Comparison of ENCODE assay signal across 23 cellular contexts in genomic region chr2:8648441-8648840, GRCh38. TPM values are rescaled to one million over a fixed set of nuclear protein-coding genes. Genes with fewer than 3 reads are reported as not detected.
A peak's percentile ranks its signal among the peaks of the same experiment; 100 is the strongest.
DNase-seq lines count a peak whose midpoint lies in the region; ATAC-seq and TF ChIP-seq lines count a peak whose summit lies in the region.
"Had no signal": no experiment of that assay in that cellular context is flagged by ENCODE, and none has a peak within 500 bp of the region (broad histone marks: within the 10 kb centered on the region; RNA-seq: fewer than 3 reads in every experiment).

No MANE protein-coding gene starts in this region.

- no peaks in the 10 kb centered on the region for H3K9me3 Mint-ChIP-seq in natural killer cell treated with Interleukin-12 subunit alpha and Interleukin-12 subunit beta and Interleukin-15 and Interleukin-18, amount 100 ng/mL, for 72 hours
- H3K9me3 Mint-ChIP-seq in natural killer cell (no peaks in the 10 kb centered on the region), neural progenitor cell (peaks cover 30% of the 10 kb centered on the region), mesothelial cell of epicardium (no peaks in the 10 kb centered on the region)
- H3K9me3 Mint-ChIP-seq: CD4-positive, alpha-beta memory T cell; HFFc6 had no signal

- TF ChIP-seq POLR2A in testis (IDR thresholded peaks at IDR 0.05) = no peak

- WGBS in testis, 2 donors = 79 to 92% methylated on average over 3 to 8 of the region's 8 CpGs

- no peaks in the 10 kb centered on the region for H3K9me3 ChIP-seq in neural progenitor cell (ENCODE audit: low read depth)
- no peaks in the 10 kb centered on the region for H3K9me3 ChIP-seq in upper lobe of right lung
- no peaks in the 10 kb centered on the region for H3K9me3 ChIP-seq in testis
- H3K9me3 ChIP-seq: A549, BE2C, HAP-1 had no signal

- H3K4me3 ChIP-seq in neural progenitor cell (no peak overlapping the region), upper lobe of right lung (no peak overlapping the region), testis (no peak overlapping the region)
- H3K4me3 ChIP-seq: A549; BLaER1 treated with 17β-estradiol and CSF1 and Interleukin-3, amounts not matched to agents 10 nM and 100 nM; HAP-1 had no signal

- no peak for ATAC-seq in natural killer cell treated with Interleukin-12 subunit alpha and Interleukin-12 subunit beta and Interleukin-15 and Interleukin-18, amount 100 ng/mL, for 72 hours
- no peak for ATAC-seq in natural killer cell
- ATAC-seq in upper lobe of right lung = no peak

- no peak overlapping the region for H3K9ac ChIP-seq in neural progenitor cell
- H3K9ac ChIP-seq: BLaER1 treated with 17β-estradiol and CSF1 and Interleukin-3, amounts not matched to agents 10 nM and 100 nM had no signal

- H3K27me3 ChIP-seq in neural progenitor cell (no peaks in the 10 kb centered on the region), upper lobe of right lung (no peaks in the 10 kb centered on the region), testis (no peaks in the 10 kb centered on the region)
- H3K27me3 ChIP-seq: BE2C; BLaER1 treated with 17β-estradiol and CSF1 and Interleukin-3, amounts not matched to agents 10 nM and 100 nM had no signal

- no peak overlapping the region for H2AFZ ChIP-seq in neural progenitor cell (replicated peaks)

- H3K36me3 ChIP-seq in neural progenitor cell (no peaks in the 10 kb centered on the region), upper lobe of right lung (no peaks in the 10 kb centered on the region), testis (ENCODE audit: low read depth, missing control alignments) (no peaks in the 10 kb centered on the region)
- H3K36me3 ChIP-seq: BE2C, HAP-1 had no signal

- no peaks in the 10 kb centered on the region for H3K79me2 ChIP-seq in neural progenitor cell (ENCODE audit: low read depth)

- H3K4me2 ChIP-seq in neural progenitor cell = no peak overlapping the region
- H3K4me2 ChIP-seq: A549; BLaER1 treated with 17β-estradiol and CSF1 and Interleukin-3, amounts not matched to agents 10 nM and 100 nM had no signal

- H3K27me3 Mint-ChIP-seq in natural killer cell treated with Interleukin-12 subunit alpha and Interleukin-12 subunit beta and Interleukin-15 and Interleukin-18, amount 100 ng/mL, for 72 hours = no peaks in the 10 kb centered on the region
- H3K27me3 Mint-ChIP-seq in natural killer cell (ENCODE audit: low read depth in 2 of 2) (no peaks in the 10 kb centered on the region), neural progenitor cell (ENCODE audit: insufficient read depth, low read depth) (peaks cover 31% of the 10 kb centered on the region), mesothelial cell of epicardium (ENCODE audit: low read depth) (no peaks in the 10 kb centered on the region)
- H3K27me3 Mint-ChIP-seq: CD4-positive, alpha-beta memory T cell had no signal

- in situ Hi-C loops in GM13977 (cut with MboI; ENCODE audit: low pct_unique_long_range_greater_than_20kb, low sequenced_read_pairs, unreplicated experiment) = no loop called here

- H4K20me1 ChIP-seq in neural progenitor cell (ENCODE audit: low read depth) = no peaks in the 10 kb centered on the region
- H4K20me1 ChIP-seq: BLaER1 treated with 17β-estradiol and CSF1 and Interleukin-3, amounts not matched to agents 10 nM and 100 nM had no signal

- H3K27ac Mint-ChIP-seq in natural killer cell treated with Interleukin-12 subunit alpha and Interleukin-12 subunit beta and Interleukin-15 and Interleukin-18, amount 100 ng/mL, for 72 hours = no peak overlapping the region
- H3K27ac Mint-ChIP-seq in natural killer cell (no peak overlapping the region), neural progenitor cell (peak overlapping the region; percentile 74), mesothelial cell of epicardium (no peak overlapping the region)
- H3K27ac Mint-ChIP-seq: CD4-positive, alpha-beta memory T cell; HFFc6 had no signal

- peaks cover 6 to 13% of the 10 kb centered on the region in 2 donors for H3K4me1 Mint-ChIP-seq in natural killer cell treated with Interleukin-12 subunit alpha and Interleukin-12 subunit beta and Interleukin-15 and Interleukin-18, amount 100 ng/mL, for 72 hours (ENCODE audit: low read depth in 2 of 2)
- H3K4me1 Mint-ChIP-seq in natural killer cell (peaks cover 7 to 10% of the 10 kb centered on the region in 2 donors), neural progenitor cell (peaks cover 39% of the 10 kb centered on the region), mesothelial cell of epicardium (peaks cover 5% of the 10 kb centered on the region)
- H3K4me1 Mint-ChIP-seq: CD4-positive, alpha-beta memory T cell had no signal

- intact Hi-C loops in natural killer cell (cut with micrococcal nuclease) = no loop called here
- intact Hi-C loops in posterior vena cava (cut with DNase I) = no loop called here
- intact Hi-C loops in upper lobe of right lung (cut with DNase I) = no loop called here
- intact Hi-C loops in testis (cut with DNase I; ENCODE audit: low total_unique reads) = no loop called here

- H3K4me1 ChIP-seq in neural progenitor cell = peaks cover 9% of the 10 kb centered on the region
- peaks cover 9% of the 10 kb centered on the region for H3K4me1 ChIP-seq in upper lobe of right lung
- H3K4me1 ChIP-seq in testis = no peaks in the 10 kb centered on the region
- H3K4me1 ChIP-seq: HAP-1 had no signal

- no peak overlapping the region for H3K27ac ChIP-seq in neural progenitor cell
- H3K27ac ChIP-seq in upper lobe of right lung = no peak overlapping the region
- H3K27ac ChIP-seq in testis = no peak overlapping the region
- H3K27ac ChIP-seq: BLaER1 treated with 17β-estradiol and CSF1 and Interleukin-3, amounts not matched to agents 10 nM and 100 nM had no signal

- DNase-seq in natural killer cell treated with Interleukin-12 subunit alpha and Interleukin-12 subunit beta and Interleukin-15 and Interleukin-18, amount 100 ng/mL, for 72 hours (ENCODE audit: low spot score) = peak; percentile 22
- DNase-seq in natural killer cell (no peak), neural progenitor cell (ENCODE audit: low spot score) (no peak), posterior vena cava (ENCODE audit: low spot score) (peak; percentile 50), upper lobe of right lung (peak; percentile 48), mesothelial cell of epicardium (ENCODE audit: low spot score in 2 of 2, unreplicated experiment in 2 of 2) (no peak), GM13977 (ENCODE audit: low spot score) (no peak), testis (no peak)
- DNase-seq: 8988T; ACHN; AML-193; BE2C; Calu3; CD4-positive, alpha-beta memory T cell; COR-L47; DMS53; DMS79 treated with DMSO at 0.1 percent for 48 hours; GF-D8; GOT3; HFFc6 had no signal

- TF ChIP-seq CTCF in natural killer cell (IDR thresholded peaks at IDR 0.05) (no peak), neural progenitor cell (IDR thresholded peaks at IDR 0.05) (no peak), upper lobe of right lung (IDR thresholded peaks at IDR 0.05) (no peak), mesothelial cell of epicardium (IDR thresholded peaks at IDR 0.05; ENCODE audit: unreplicated experiment) (no peak), GM13977 (IDR thresholded peaks at IDR 0.05; ENCODE audit: extremely low read depth, insufficient read depth, missing control alignments) (no peak), testis (IDR thresholded peaks at IDR 0.05) (no peak)

- H3K36me3 Mint-ChIP-seq in natural killer cell treated with Interleukin-12 subunit alpha and Interleukin-12 subunit beta and Interleukin-15 and Interleukin-18, amount 100 ng/mL, for 72 hours = no peaks in the 10 kb centered on the region
- no peaks in the 10 kb centered on the region for H3K36me3 Mint-ChIP-seq in natural killer cell
- peaks cover 13% of the 10 kb centered on the region for H3K36me3 Mint-ChIP-seq in neural progenitor cell
- no peaks in the 10 kb centered on the region for H3K36me3 Mint-ChIP-seq in mesothelial cell of epicardium
- H3K36me3 Mint-ChIP-seq: CD4-positive, alpha-beta memory T cell had no signal

- H3F3A ChIP-seq in neural progenitor cell (ENCODE audit: low read depth) = peaks cover 13% of the 10 kb centered on the region

- no peak overlapping the region for H3K4me3 Mint-ChIP-seq in natural killer cell treated with Interleukin-12 subunit alpha and Interleukin-12 subunit beta and Interleukin-15 and Interleukin-18, amount 100 ng/mL, for 72 hours
- H3K4me3 Mint-ChIP-seq in natural killer cell (no peak overlapping the region), neural progenitor cell (peak overlapping the region; percentile 50), mesothelial cell of epicardium (no peak overlapping the region)
- H3K4me3 Mint-ChIP-seq: CD4-positive, alpha-beta memory T cell; HFFc6 had no signal

RNA-seq across cellular contexts. Expression of gene ID2, which starts 33.4 kb away (rescaled TPM):
- total RNA-seq in natural killer cell treated with Interleukin-12 subunit alpha and Interleukin-12 subunit beta and Interleukin-15 and Interleukin-18, amount 100 ng/mL, for 72 hours = 100 to 1,000 TPM; 247 to 279 TPM
- total RNA-seq in natural killer cell (100 to 1,000 TPM; 185 to 209 (median 191) TPM), neural progenitor cell (ENCODE audit: low replicate concordance) (140 and 224 TPM in 2 replicates), posterior vena cava (100 to 1,000 TPM in 1 of 2 donors, 10 to 100 TPM in 1; 82.2 to 135 TPM), upper lobe of right lung (99.5 TPM), mesothelial cell of epicardium (231 to 240 TPM (median 239 TPM) in 3 replicates), testis (10 to 100 TPM; 48.8 to 87.2 TPM)
- 31.3 TPM for polyA plus RNA-seq in testis (ENCODE audit: insufficient read depth, low read depth, low replicate concordance)

Comparison
In these comparisons a context has a peak if more than half of its experiments do, and no peak if none do; other contexts are left out.
1. DNase-seq: peak in natural killer cell treated with Interleukin-12 subunit alpha and Interleukin-12 subunit beta and Interleukin-15 and Interleukin-18, amount 100 ng/mL, for 72 hours (single experiment), posterior vena cava (single experiment) and upper lobe of right lung (single experiment); none in natural killer cell (single experiment), neural progenitor cell (single experiment), mesothelial cell of epicardium (0 of 2), GM13977 (single experiment) and testis (single experiment).